ENCODE assay signal across 8 cellular contexts in genomic region chr1:144104000-144104677, GRCh38.
A peak's percentile ranks its signal among the peaks of the same experiment; 100 is the strongest.
DNase-seq lines count a peak whose midpoint lies in the region; ATAC-seq and TF ChIP-seq lines count a peak whose summit lies in the region.
"Not testable (repeated sequence)": the region's sequence is repeated elsewhere in the genome, so short reads cannot be mapped to it uniquely, and the experiment has no call there.

No MANE protein-coding gene starts in this region.

- not testable (repeated sequence) for H4K91ac ChIP-seq in trophoblast cell (ENCODE audit: low read depth, low read length)

- H3K14ac ChIP-seq in trophoblast cell (ENCODE audit: low read length): not testable (repeated sequence)

- CTCF ChIA-PET in CD4-positive, alpha-beta T cell (lab: Charles Lee): not testable (repeated sequence)

- POLR2A ChIA-PET in CD4-positive, alpha-beta T cell (lab: Charles Lee): not testable (repeated sequence)

- peak; percentile 7 to 61 (median 35) for DNase-seq in CD4-positive, alpha-beta T cell
- DNase-seq in HuH-7.5 (ENCODE audit: low spot score): peak; percentile 8
- DNase-seq in activated CD4-positive, alpha-beta T cell treated with anti-CD3 and anti-CD28 coated beads for 4 hours: peak; percentile 27 to 43
- DNase-seq in activated effector memory CD4-positive, alpha-beta T cell treated with Interleukin-2 at 50 U/mL for 16 hours: peak; percentile 38
- peak in 9 of 10 donors; percentile 45 to 91 (median 77) for DNase-seq in dorsolateral prefrontal cortex
- DNase-seq in immature natural killer cell: peak in 2 of 3 donors; percentile 16
- DNase-seq in trophoblast cell: peak; percentile 0 to 14
- peak; percentile 20 to 23 for DNase-seq in stimulated activated CD8-positive, alpha-beta memory T cell treated with anti-CD3 and anti-CD28 coated beads, Interleukin-2, amount 100 ng/mL, for 1 hour (ENCODE audit: low read depth in 2 of 2)

- no CpG with 5 or more reads among the region's 14 CpGs for WGBS in trophoblast cell (ENCODE audit: extremely low coverage, insufficient coverage, insufficient read length)

- H3K23ac ChIP-seq in trophoblast cell (ENCODE audit: low read length): not testable (repeated sequence)

- H3K27ac Mint-ChIP-seq in CD4-positive, alpha-beta T cell; immature natural killer cell: not testable (repeated sequence)

- not testable (repeated sequence) for H3K4me2 ChIP-seq in trophoblast cell (ENCODE audit: low read length)

- not testable (repeated sequence) for H3K4me1 Mint-ChIP-seq in CD4-positive, alpha-beta T cell (ENCODE audit: low read depth); immature natural killer cell

- not testable (repeated sequence) for TF ChIP-seq CTCF in CD4-positive, alpha-beta T cell (IDR thresholded peaks at IDR 0.05); dorsolateral prefrontal cortex (IDR thresholded peaks at IDR 0.05 in 54 of 56, conservative IDR thresholded peaks at IDR 0.05 in 2 of 56; ENCODE audit: low read depth in 1 of 56, partially characterized antibody in 56 of 56)

- H3K27me3 Mint-ChIP-seq in CD4-positive, alpha-beta T cell; immature natural killer cell (ENCODE audit: low read depth in 3 of 3): not testable (repeated sequence)

- not testable (repeated sequence) for H3K27ac ChIP-seq in CD4-positive, alpha-beta T cell (ENCODE audit: low read depth, low read length); dorsolateral prefrontal cortex; trophoblast cell (ENCODE audit: low read depth, low read length)

- not testable (repeated sequence) for H2AK5ac ChIP-seq in trophoblast cell (ENCODE audit: low read length)

- H3K4ac ChIP-seq in trophoblast cell (ENCODE audit: low read depth, low read length): not testable (repeated sequence)

- H3K4me3 ChIP-seq in dorsolateral prefrontal cortex; trophoblast cell (ENCODE audit: low read depth, low read length): not testable (repeated sequence)

- not testable (repeated sequence) for H3K4me1 ChIP-seq in trophoblast cell (ENCODE audit: control insufficient read depth in 1 of 2, insufficient read depth in 2 of 2, low read length in 2 of 2)

- not testable (repeated sequence) for H4K8ac ChIP-seq in trophoblast cell (ENCODE audit: low read depth, low read length)

- not testable (repeated sequence) for H3K36me3 ChIP-seq in trophoblast cell (ENCODE audit: control insufficient read depth in 1 of 2, insufficient read depth in 2 of 2, low read length in 2 of 2)

- not testable (repeated sequence) for H2AFZ ChIP-seq in trophoblast cell (ENCODE audit: insufficient read depth, low read length, poor library complexity)

- H3K79me1 ChIP-seq in trophoblast cell (ENCODE audit: low read length): not testable (repeated sequence)

- not testable (repeated sequence) for H3K9me3 Mint-ChIP-seq in CD4-positive, alpha-beta T cell; immature natural killer cell

- ATAC-seq in CD4-positive, alpha-beta T cell (ENCODE audit: poor library complexity): not testable (repeated sequence)

- not testable (repeated sequence) for H3K18ac ChIP-seq in trophoblast cell (ENCODE audit: low read length)

- H2BK5ac ChIP-seq in trophoblast cell (ENCODE audit: low read depth, low read length, poor library complexity): not testable (repeated sequence)

- intact Hi-C loops in CD4-positive, alpha-beta T cell (cut with DNase I, micrococcal nuclease); dorsolateral prefrontal cortex (cut with DNase I): not testable (repeated sequence)

- not testable (repeated sequence) for H3K27me3 ChIP-seq in CD4-positive, alpha-beta T cell (ENCODE audit: control insufficient read depth, insufficient read depth, low read length); dorsolateral prefrontal cortex; trophoblast cell (ENCODE audit: insufficient read depth, low read length)

- H3K36me3 Mint-ChIP-seq in CD4-positive, alpha-beta T cell (ENCODE audit: low read depth); immature natural killer cell: not testable (repeated sequence)

- not testable (repeated sequence) for H3K9me3 ChIP-seq in CD4-positive, alpha-beta T cell (ENCODE audit: control insufficient read depth, low read length)
- peaks cover 20% of the 10 kb centered on the region for H3K9me3 ChIP-seq in trophoblast cell (ENCODE audit: insufficient read depth, low read depth, low read length)

- H3K4me3 Mint-ChIP-seq in CD4-positive, alpha-beta T cell; immature natural killer cell: not testable (repeated sequence)

- H3K9ac ChIP-seq in trophoblast cell (ENCODE audit: low read length): not testable (repeated sequence)

- H2BK120ac ChIP-seq in trophoblast cell (ENCODE audit: insufficient read depth, low read length, poor library complexity): not testable (repeated sequence)

- H2BK12ac ChIP-seq in trophoblast cell (ENCODE audit: low read length): not testable (repeated sequence)

- H3K79me2 ChIP-seq in trophoblast cell (ENCODE audit: control insufficient read depth, insufficient read depth, low read length, poor library complexity): not testable (repeated sequence)

- H4K12ac ChIP-seq in trophoblast cell (ENCODE audit: low read depth, low read length): not testable (repeated sequence)

Comparison
In these comparisons a context has a peak if more than half of its experiments do, and no peak if none do; other contexts are left out.
1. DNase-seq: peak in every context shown above with its lines; median percentile 77 in dorsolateral prefrontal cortex; 38 in activated effector memory CD4-positive, alpha-beta T cell treated with Interleukin-2 at 50 U/mL for 16 hours; 35 in CD4-positive, alpha-beta T cell; 35 in activated CD4-positive, alpha-beta T cell treated with anti-CD3 and anti-CD28 coated beads for 4 hours; 22 in stimulated activated CD8-positive, alpha-beta memory T cell treated with anti-CD3 and anti-CD28 coated beads, Interleukin-2, amount 100 ng/mL, for 1 hour; 16 in immature natural killer cell; 8 in HuH-7.5; 7 in trophoblast cell.